ENCODE assay signal across 2 cellular contexts in the genomic region with DNA sequence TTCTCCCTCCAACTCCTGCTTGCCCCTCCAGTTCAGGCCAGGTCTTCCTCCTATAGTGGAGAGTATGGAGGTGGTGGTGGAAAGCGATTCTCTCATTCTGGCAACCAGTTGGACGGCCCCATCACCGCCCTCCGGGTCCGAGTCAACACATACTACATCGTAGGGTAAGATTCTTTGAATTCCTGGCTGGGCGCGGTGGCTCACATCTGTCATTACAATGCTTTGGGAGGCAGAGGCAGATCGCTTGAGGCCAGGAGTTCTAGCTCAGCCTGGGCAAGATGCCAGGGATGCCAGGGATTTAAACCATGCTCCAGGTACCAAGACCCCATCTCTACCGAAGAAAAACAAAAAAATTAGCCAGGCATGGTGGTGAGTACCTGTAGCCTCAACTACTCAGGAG.
TF ChIP-seq lines count a peak whose summit lies in the region.

No MANE protein-coding gene starts in this region.

TF ChIP-seq in HepG2, 621 proteins besides CTCF, POLR2A, EP300 and RAD21:
- TF ChIP-seq ELF3 (CRISPR knock-in tag; IDR thresholded peaks at IDR 0.05) (0 out of 2 replicates have a peak, but pooled peaks have one; percentile 9), ZNF660 (CRISPR knock-in tag; IDR thresholded peaks at IDR 0.05; ENCODE audit: borderline replicate concordance, low read depth) (no peak), AGO2 (optimal IDR thresholded peaks at IDR 0.05; ENCODE audit: low read depth, low read length) (no peak), IRF9 (CRISPR knock-in tag; IDR thresholded peaks at IDR 0.05; ENCODE audit: borderline replicate concordance) (0 out of 2 replicates have a peak, but pooled peaks have one; percentile 31), ZBTB20 (CRISPR knock-in tag; IDR thresholded peaks at IDR 0.05; ENCODE audit: borderline replicate concordance, low read depth) (no peak), TEAD3 (CRISPR knock-in tag; optimal IDR thresholded peaks at IDR 0.05; ENCODE audit: borderline replicate concordance) (peak; percentile 98), SOX5 (CRISPR knock-in tag; IDR thresholded peaks at IDR 0.05; ENCODE audit: borderline replicate concordance) (0 out of 2 replicates have a peak, but pooled peaks have one; percentile 14), YEATS4 (CRISPR knock-in tag; IDR thresholded peaks at IDR 0.05; ENCODE audit: borderline replicate concordance) (no peak), HMGA1 (CRISPR knock-in tag; conservative IDR thresholded peaks at IDR 0.05) (no peak), SP2 (CRISPR knock-in tag; IDR thresholded peaks at IDR 0.05) (no peak), DPF2 (CRISPR knock-in tag; IDR thresholded peaks at IDR 0.05; ENCODE audit: borderline replicate concordance, low read depth) (0 out of 2 replicates have a peak, but pooled peaks have one; percentile 7), ZMYM2 (CRISPR knock-in tag; IDR thresholded peaks at IDR 0.05) (0 out of 2 replicates have a peak, but pooled peaks have one; percentile 29), FOXA1 (IDR thresholded peaks at IDR 0.05) (no peak), FOXA1 (CRISPR knock-in tag; IDR thresholded peaks at IDR 0.05) (0 out of 2 replicates have a peak, but pooled peaks have one; percentile 15), PITX1 (CRISPR knock-in tag; IDR thresholded peaks at IDR 0.05) (peak; percentile 40; the same call in 1 of the 2 replicates), LCORL (IDR thresholded peaks at IDR 0.05) (peak; percentile 38; the same call in 1 of the 2 replicates), LCORL (CRISPR knock-in tag; IDR thresholded peaks at IDR 0.05) (peak; percentile 71; the same call in 1 of the 2 replicates), ZNF274 (CRISPR knock-in tag; IDR thresholded peaks at IDR 0.05) (no peak), HIC2 (CRISPR knock-in tag; IDR thresholded peaks at IDR 0.05; ENCODE audit: low read depth) (0 out of 2 replicates have a peak, but pooled peaks have one; percentile 39), TBP (CRISPR knock-in tag; IDR thresholded peaks at IDR 0.05) (no peak), ZNF605 (CRISPR knock-in tag; IDR thresholded peaks at IDR 0.05) (0 out of 2 replicates have a peak, but pooled peaks have one; percentile 12)

TF ChIP-seq in WTC11, 78 proteins besides CTCF, POLR2A, EP300 and RAD21:
- TF ChIP-seq ZNF121 (CRISPR knock-in tag; IDR thresholded peaks at IDR 0.05) (no peak), ZBTB21 (CRISPR knock-in tag; IDR thresholded peaks at IDR 0.05; ENCODE audit: borderline replicate concordance) (no peak), ERG (CRISPR knock-in tag; IDR thresholded peaks at IDR 0.05) (no peak), ZNF416 (CRISPR knock-in tag; IDR thresholded peaks at IDR 0.05) (no peak), MYBL2 (CRISPR knock-in tag; IDR thresholded peaks at IDR 0.05) (no peak), RELA (CRISPR knock-in tag; IDR thresholded peaks at IDR 0.05; ENCODE audit: borderline replicate concordance) (no peak), ZNF423 (CRISPR knock-in tag; IDR thresholded peaks at IDR 0.05) (no peak), JUN (CRISPR knock-in tag; IDR thresholded peaks at IDR 0.05) (no peak), ZBTB43 (CRISPR knock-in tag; IDR thresholded peaks at IDR 0.05) (no peak), ZNF512 (CRISPR knock-in tag; IDR thresholded peaks at IDR 0.05; ENCODE audit: borderline replicate concordance) (no peak), MAX (CRISPR knock-in tag; IDR thresholded peaks at IDR 0.05) (no peak), ZNF219 (CRISPR knock-in tag; IDR thresholded peaks at IDR 0.05; ENCODE audit: borderline replicate concordance) (no peak)
- TF ChIP-seq, protein P1, sequence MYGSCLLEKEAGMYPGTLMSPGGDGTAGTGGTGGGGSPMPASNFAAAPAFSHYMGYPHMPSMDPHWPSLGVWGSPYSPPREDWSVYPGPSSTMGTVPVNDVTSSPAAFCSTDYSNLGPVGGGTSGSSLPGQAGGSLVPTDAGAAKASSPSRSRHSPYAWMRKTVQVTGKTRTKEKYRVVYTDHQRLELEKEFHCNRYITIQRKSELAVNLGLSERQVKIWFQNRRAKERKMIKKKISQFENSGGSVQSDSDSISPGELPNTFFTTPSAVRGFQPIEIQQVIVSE (CRISPR knock-in tag; IDR thresholded peaks at IDR 0.05; ENCODE audit: borderline replicate concordance), result no peak
- TF ChIP-seq, protein P2, sequence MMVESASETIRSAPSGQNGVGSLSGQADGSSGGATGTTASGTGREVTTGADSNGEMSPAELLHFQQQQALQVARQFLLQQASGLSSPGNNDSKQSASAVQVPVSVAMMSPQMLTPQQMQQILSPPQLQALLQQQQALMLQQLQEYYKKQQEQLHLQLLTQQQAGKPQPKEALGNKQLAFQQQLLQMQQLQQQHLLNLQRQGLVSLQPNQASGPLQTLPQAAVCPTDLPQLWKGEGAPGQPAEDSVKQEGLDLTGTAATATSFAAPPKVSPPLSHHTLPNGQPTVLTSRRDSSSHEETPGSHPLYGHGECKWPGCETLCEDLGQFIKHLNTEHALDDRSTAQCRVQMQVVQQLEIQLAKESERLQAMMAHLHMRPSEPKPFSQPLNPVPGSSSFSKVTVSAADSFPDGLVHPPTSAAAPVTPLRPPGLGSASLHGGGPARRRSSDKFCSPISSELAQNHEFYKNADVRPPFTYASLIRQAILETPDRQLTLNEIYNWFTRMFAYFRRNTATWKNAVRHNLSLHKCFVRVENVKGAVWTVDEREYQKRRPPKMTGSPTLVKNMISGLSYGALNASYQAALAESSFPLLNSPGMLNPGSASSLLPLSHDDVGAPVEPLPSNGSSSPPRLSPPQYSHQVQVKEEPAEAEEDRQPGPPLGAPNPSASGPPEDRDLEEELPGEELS (CRISPR knock-in tag; IDR thresholded peaks at IDR 0.05), result no peak
- TF ChIP-seq, protein P3, sequence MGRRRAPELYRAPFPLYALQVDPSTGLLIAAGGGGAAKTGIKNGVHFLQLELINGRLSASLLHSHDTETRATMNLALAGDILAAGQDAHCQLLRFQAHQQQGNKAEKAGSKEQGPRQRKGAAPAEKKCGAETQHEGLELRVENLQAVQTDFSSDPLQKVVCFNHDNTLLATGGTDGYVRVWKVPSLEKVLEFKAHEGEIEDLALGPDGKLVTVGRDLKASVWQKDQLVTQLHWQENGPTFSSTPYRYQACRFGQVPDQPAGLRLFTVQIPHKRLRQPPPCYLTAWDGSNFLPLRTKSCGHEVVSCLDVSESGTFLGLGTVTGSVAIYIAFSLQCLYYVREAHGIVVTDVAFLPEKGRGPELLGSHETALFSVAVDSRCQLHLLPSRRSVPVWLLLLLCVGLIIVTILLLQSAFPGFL (CRISPR knock-in tag; IDR thresholded peaks at IDR 0.05; ENCODE audit: borderline replicate concordance), result no peak
- TF ChIP-seq, protein P4, sequence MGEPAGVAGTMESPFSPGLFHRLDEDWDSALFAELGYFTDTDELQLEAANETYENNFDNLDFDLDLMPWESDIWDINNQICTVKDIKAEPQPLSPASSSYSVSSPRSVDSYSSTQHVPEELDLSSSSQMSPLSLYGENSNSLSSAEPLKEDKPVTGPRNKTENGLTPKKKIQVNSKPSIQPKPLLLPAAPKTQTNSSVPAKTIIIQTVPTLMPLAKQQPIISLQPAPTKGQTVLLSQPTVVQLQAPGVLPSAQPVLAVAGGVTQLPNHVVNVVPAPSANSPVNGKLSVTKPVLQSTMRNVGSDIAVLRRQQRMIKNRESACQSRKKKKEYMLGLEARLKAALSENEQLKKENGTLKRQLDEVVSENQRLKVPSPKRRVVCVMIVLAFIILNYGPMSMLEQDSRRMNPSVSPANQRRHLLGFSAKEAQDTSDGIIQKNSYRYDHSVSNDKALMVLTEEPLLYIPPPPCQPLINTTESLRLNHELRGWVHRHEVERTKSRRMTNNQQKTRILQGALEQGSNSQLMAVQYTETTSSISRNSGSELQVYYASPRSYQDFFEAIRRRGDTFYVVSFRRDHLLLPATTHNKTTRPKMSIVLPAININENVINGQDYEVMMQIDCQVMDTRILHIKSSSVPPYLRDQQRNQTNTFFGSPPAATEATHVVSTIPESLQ (CRISPR knock-in tag; IDR thresholded peaks at IDR 0.05), result no peak
